9 cellular contexts compared by ENCODE assay signal in genomic region chr4:107037188-107037587, GRCh38. TPM values are rescaled to one million over a fixed set of nuclear protein-coding genes. Genes with fewer than 3 reads are reported as not detected.
DNase-seq lines count a peak whose midpoint lies in the region; ATAC-seq and TF ChIP-seq lines count a peak whose summit lies in the region.
"Had no signal": no experiment of that assay in that cellular context is flagged by ENCODE, and none has a peak within 500 bp of the region (broad histone marks: within the 10 kb centered on the region; RNA-seq: fewer than 3 reads in every experiment).

No MANE protein-coding gene starts in this region.

- H3K9me2 ChIP-seq in neural cell (ENCODE audit: insufficient read depth, low read length): no peaks in the 10 kb centered on the region

- H3K4me1 Mint-ChIP-seq in endothelial cell (ENCODE audit: unreplicated experiment): peaks cover 24% of the 10 kb centered on the region

- no peaks in the 10 kb centered on the region for H4K20me1 ChIP-seq in neural cell (ENCODE audit: insufficient read depth)

- H3K36me3 Mint-ChIP-seq in endothelial cell (ENCODE audit: low read depth, unreplicated experiment): no peaks in the 10 kb centered on the region

- H3K9me3 Mint-ChIP-seq in endothelial cell (ENCODE audit: unreplicated experiment): no peaks in the 10 kb centered on the region

- H3K36me3 ChIP-seq in neural cell (ENCODE audit: insufficient read depth, low read length): no peaks in the 10 kb centered on the region

- peak overlapping the region; percentile 23 for H2AFZ ChIP-seq in neural cell (ENCODE audit: low read depth, low read length)

- H3K9me3 ChIP-seq in neural cell (ENCODE audit: low read length): no peaks in the 10 kb centered on the region

- no peak overlapping the region for H3K27ac Mint-ChIP-seq in endothelial cell (ENCODE audit: unreplicated experiment)

- TF ChIP-seq EP300 in neural cell (conservative IDR thresholded peaks at IDR 0.05; ENCODE audit: poor library complexity, severe bottlenecking): no peak

- peaks cover 58% of the 10 kb centered on the region for H3K27me3 ChIP-seq in neural cell (ENCODE audit: insufficient read depth, low read depth, low read length)

- no peaks in the 10 kb centered on the region for H3F3A ChIP-seq in neural cell (ENCODE audit: insufficient read depth, low read length, poor library complexity, severe bottlenecking)

- H3K27ac ChIP-seq in neural cell (ENCODE audit: low read length): no peak overlapping the region

- peak; percentile 65 for TF ChIP-seq RAD21 in neural cell (conservative IDR thresholded peaks at IDR 0.05)

- peak overlapping the region; percentile 81 for H3K4me3 Mint-ChIP-seq in endothelial cell (ENCODE audit: unreplicated experiment)

- DNase-seq in NCI-H82 (lab: John Stamatoyannopoulos, UW) (peak; percentile 33), NCI-H82 treated with DMSO at 0.1 percent for 48 hours (lab: John Stamatoyannopoulos, UW; ENCODE audit: unreplicated experiment) (no peak), NCI-H2196 treated with DMSO at 0.1 percent for 48 hours (lab: John Stamatoyannopoulos, UW; ENCODE audit: unreplicated experiment) (peak; percentile 4), endothelial cell (ENCODE audit: low spot score) (peak; percentile 72)
- DNase-seq: DND-41 had no signal

- no peaks in the 10 kb centered on the region for H3K79me2 ChIP-seq in neural cell (replicated peaks; ENCODE audit: insufficient read depth, low read length)

- H3K4me3 ChIP-seq in neural cell (ENCODE audit: low read length): peak overlapping the region; percentile 69

- TF ChIP-seq CTCF in endothelial cell (IDR thresholded peaks at IDR 0.05; ENCODE audit: unreplicated experiment) (no peak), neural cell (IDR thresholded peaks at IDR 0.05; ENCODE audit: poor library complexity, severe bottlenecking) (peak; percentile 78)

- H3K9ac ChIP-seq in neural cell (ENCODE audit: low read length): peak overlapping the region; percentile 19

- ATAC-seq in HG03521 (IDR thresholded peaks at IDR 0.05; ENCODE audit: unreplicated experiment): no peak
- ATAC-seq in GM19452 (IDR thresholded peaks at IDR 0.05; ENCODE audit: unreplicated experiment): no peak
- ATAC-seq in HG03571 (IDR thresholded peaks at IDR 0.05; ENCODE audit: unreplicated experiment): no peak

- peaks cover 12% of the 10 kb centered on the region for H3K27me3 Mint-ChIP-seq in endothelial cell (ENCODE audit: unreplicated experiment)

- H3K4me2 ChIP-seq in neural cell (ENCODE audit: low read length): peak overlapping the region; percentile 96

TF ChIP-seq in neural cell, 6 proteins besides CTCF, POLR2A, EP300 and RAD21:
- TF ChIP-seq POLR2AphosphoS5 (IDR thresholded peaks at IDR 0.05) (no peak), SMC3 (conservative IDR thresholded peaks at IDR 0.05; ENCODE audit: poor library complexity) (peak; percentile 62)

RNA-seq across cellular contexts. Expression of gene DKK2, which starts 1.1 kb away (rescaled TPM):
- 8.0 TPM for total RNA-seq in endothelial cell (ENCODE audit: unreplicated experiment)
- polyA plus RNA-seq in neural cell: 0.33 and 0.72 TPM in 2 replicates
- 0.23 and 0.73 TPM in 2 replicates for polyA minus RNA-seq in neural cell
